Comparison of ENCODE assay signal across 25 cellular contexts in the genomic region with DNA sequence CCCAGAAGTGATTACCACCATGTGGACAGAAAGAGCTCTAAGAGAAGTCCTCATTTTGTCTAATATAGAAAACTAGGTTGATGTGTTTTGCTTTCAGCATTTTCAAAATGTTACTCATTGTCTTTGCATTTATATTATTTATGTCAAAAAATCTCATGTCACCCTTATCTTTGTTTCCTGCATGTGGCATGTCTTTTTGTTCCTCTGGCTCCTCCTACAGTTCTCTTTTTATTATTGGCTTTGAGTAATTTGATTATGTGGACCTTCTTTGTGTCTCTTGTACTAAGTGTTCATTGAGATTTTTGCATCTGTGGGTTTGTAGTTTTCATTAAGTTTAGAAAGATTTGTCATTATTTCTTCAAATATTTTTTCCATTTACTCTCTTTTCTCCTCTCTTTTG. TPM values are rescaled to one million over a fixed set of nuclear protein-coding genes. Genes with fewer than 3 reads are reported as not detected.
DNase-seq lines count a peak whose midpoint lies in the region; ATAC-seq and TF ChIP-seq lines count a peak whose summit lies in the region.
"Had no signal": no experiment of that assay in that cellular context is flagged by ENCODE, and none has a peak within 500 bp of the region (broad histone marks: within the 10 kb centered on the region; RNA-seq: fewer than 3 reads in every experiment).

No MANE protein-coding gene starts in this region.

- H4K20me1 ChIP-seq in Loucy (ENCODE audit: insufficient read depth, low read length, poor library complexity, severe bottlenecking): no peaks in the 10 kb centered on the region

- H3F3A ChIP-seq in Loucy (ENCODE audit: low read depth): no peaks in the 10 kb centered on the region

- no peak for ATAC-seq in central memory CD8-positive, alpha-beta T cell (replicated peaks; ENCODE audit: extremely low read depth, poor library complexity, severe bottlenecking)
- ATAC-seq: activated CD8-positive, alpha-beta T cell treated with anti-CD3 and anti-CD28 coated beads for 36 hours; activated T-cell treated with anti-CD3 and anti-CD28 coated beads, Interleukin-2, amount 50 U/mL, for 4 hours; CD8-positive, alpha-beta T cell; gastrocnemius medialis; left lobe of liver; mucosa of descending colon had no signal

- H3K36me3 ChIP-seq in Loucy (ENCODE audit: insufficient read depth, low read length) (no peaks in the 10 kb centered on the region), breast epithelium (no peaks in the 10 kb centered on the region)
- H3K36me3 ChIP-seq: brain microvascular endothelial cell, gastrocnemius medialis, HAP-1, neutrophil, right atrium auricular region, stomach, WERI-Rb-1 had no signal

- no peaks in the 10 kb centered on the region for H3K4me1 Mint-ChIP-seq in central memory CD8-positive, alpha-beta T cell
- H3K4me1 Mint-ChIP-seq in activated naive CD4-positive, alpha-beta T cell treated with anti-CD3 and anti-CD28 coated beads for 36 hours (ENCODE audit: low read depth): no peaks in the 10 kb centered on the region
- H3K4me1 Mint-ChIP-seq: activated naive CD8-positive, alpha-beta T cell treated with anti-CD3 and anti-CD28 coated beads for 36 hours had no signal

- no peak overlapping the region for H3K4me2 ChIP-seq in Loucy (ENCODE audit: low read depth, low read length, poor library complexity, severe bottlenecking)

- DNase-seq in NCI-H82 (lab: John Stamatoyannopoulos, UW): peak; percentile 22
- no peak for DNase-seq in NCI-H82 treated with DMSO at 0.1 percent for 48 hours (lab: John Stamatoyannopoulos, UW; ENCODE audit: unreplicated experiment)
- no peak for DNase-seq in central memory CD8-positive, alpha-beta T cell (ENCODE audit: low spot score in 2 of 2)
- DNase-seq in pons (ENCODE audit: low spot score): peak; percentile 7
- no peak for DNase-seq in activated naive CD4-positive, alpha-beta T cell treated with anti-CD3 and anti-CD28 coated beads for 36 hours
- no peak for DNase-seq in NCI-H446 (lab: John Stamatoyannopoulos, UW)
- DNase-seq in breast epithelium (ENCODE audit: low spot score in 2 of 2): no peak
- DNase-seq: activated CD8-positive, alpha-beta T cell treated with anti-CD3 and anti-CD28 coated beads for 36 hours; activated naive CD8-positive, alpha-beta T cell treated with anti-CD3 and anti-CD28 coated beads for 36 hours; activated T-cell treated with anti-CD3 and anti-CD28 coated beads, Interleukin-2, amount 50 U/mL, for 4 hours; brain microvascular endothelial cell; CD8-positive, alpha-beta T cell; DMS79 treated with DMSO at 0.1 percent for 48 hours; gastrocnemius medialis; MM.1S; mucosa of descending colon; NCI-H2029 treated with DMSO at 0.1 percent for 48 hours; NCI-H510A; stomach; WERI-Rb-1 had no signal

- no peaks in the 10 kb centered on the region for H3K27me3 ChIP-seq in Loucy (ENCODE audit: insufficient read depth, low read length, poor library complexity, severe bottlenecking)
- no peaks in the 10 kb centered on the region for H3K27me3 ChIP-seq in breast epithelium
- H3K27me3 ChIP-seq: brain microvascular endothelial cell, gastrocnemius medialis, neutrophil, right atrium auricular region, stomach had no signal

- no peak for TF ChIP-seq POLR2A in breast epithelium (IDR thresholded peaks at IDR 0.05)

- H3K4me3 ChIP-seq in Loucy (ENCODE audit: low read length, poor library complexity, severe bottlenecking): no peak overlapping the region
- no peak overlapping the region for H3K4me3 ChIP-seq in breast epithelium
- H3K4me3 ChIP-seq: gastrocnemius medialis, HAP-1, mucosa of descending colon, right atrium auricular region, stomach had no signal

- intact Hi-C loops in activated naive CD4-positive, alpha-beta T cell treated with anti-CD3 and anti-CD28 coated beads for 36 hours (cut with micrococcal nuclease): no loop called here
- intact Hi-C loops in breast epithelium (cut with DNase I; ENCODE audit: low total_unique reads): no loop called here

- H3K36me3 Mint-ChIP-seq in central memory CD8-positive, alpha-beta T cell (ENCODE audit: insufficient read depth): peaks cover 2% of the 10 kb centered on the region
- H3K36me3 Mint-ChIP-seq in activated naive CD4-positive, alpha-beta T cell treated with anti-CD3 and anti-CD28 coated beads for 36 hours (ENCODE audit: low read depth): no peaks in the 10 kb centered on the region
- H3K36me3 Mint-ChIP-seq: activated naive CD8-positive, alpha-beta T cell treated with anti-CD3 and anti-CD28 coated beads for 36 hours had no signal

- peak overlapping the region; percentile 12 for H3K27ac Mint-ChIP-seq in central memory CD8-positive, alpha-beta T cell (ENCODE audit: low read depth)
- no peak overlapping the region for H3K27ac Mint-ChIP-seq in activated naive CD4-positive, alpha-beta T cell treated with anti-CD3 and anti-CD28 coated beads for 36 hours
- H3K27ac Mint-ChIP-seq: activated CD8-positive, alpha-beta T cell treated with anti-CD3 and anti-CD28 coated beads for 36 hours; activated naive CD8-positive, alpha-beta T cell treated with anti-CD3 and anti-CD28 coated beads for 36 hours; CD8-positive, alpha-beta T cell had no signal

- H3K27ac ChIP-seq in breast epithelium: no peak overlapping the region
- H3K27ac ChIP-seq: brain microvascular endothelial cell, gastrocnemius medialis, neutrophil, right atrium auricular region, stomach, WERI-Rb-1 had no signal

- H3K9me2 ChIP-seq in Loucy (replicated peaks; ENCODE audit: low read depth, low read length): no peaks in the 10 kb centered on the region

- peak; percentile 65 for TF ChIP-seq CTCF in Loucy (conservative IDR thresholded peaks at IDR 0.05; ENCODE audit: low read length)
- TF ChIP-seq CTCF in breast epithelium (IDR thresholded peaks at IDR 0.05): no peak

- H3K9me3 ChIP-seq in Loucy (ENCODE audit: insufficient read depth, low read depth, low read length) (no peaks in the 10 kb centered on the region), breast epithelium (no peaks in the 10 kb centered on the region)
- H3K9me3 ChIP-seq: gastrocnemius medialis, HAP-1, mucosa of descending colon, neutrophil, right atrium auricular region, stomach had no signal

- H3K9ac ChIP-seq in Loucy (ENCODE audit: low read depth, low read length, poor library complexity, severe bottlenecking): no peak overlapping the region

- no peak overlapping the region; the same call in 1 of the 2 replicates for H2AFZ ChIP-seq in Loucy (ENCODE audit: low read length)

- no peaks in the 10 kb centered on the region for H3K27me3 Mint-ChIP-seq in central memory CD8-positive, alpha-beta T cell
- no peaks in the 10 kb centered on the region for H3K27me3 Mint-ChIP-seq in activated naive CD4-positive, alpha-beta T cell treated with anti-CD3 and anti-CD28 coated beads for 36 hours (ENCODE audit: low read depth)
- H3K27me3 Mint-ChIP-seq: activated CD8-positive, alpha-beta T cell treated with anti-CD3 and anti-CD28 coated beads for 36 hours; activated naive CD8-positive, alpha-beta T cell treated with anti-CD3 and anti-CD28 coated beads for 36 hours had no signal

- no peaks in the 10 kb centered on the region for H3K9me3 Mint-ChIP-seq in central memory CD8-positive, alpha-beta T cell
- no peaks in the 10 kb centered on the region for H3K9me3 Mint-ChIP-seq in activated naive CD4-positive, alpha-beta T cell treated with anti-CD3 and anti-CD28 coated beads for 36 hours
- H3K9me3 Mint-ChIP-seq: activated CD8-positive, alpha-beta T cell treated with anti-CD3 and anti-CD28 coated beads for 36 hours; activated naive CD8-positive, alpha-beta T cell treated with anti-CD3 and anti-CD28 coated beads for 36 hours; activated T-cell treated with anti-CD3 and anti-CD28 coated beads, Interleukin-2, amount 50 U/mL, for 4 hours; CD8-positive, alpha-beta T cell had no signal

- no peaks in the 10 kb centered on the region for H3K79me2 ChIP-seq in Loucy (ENCODE audit: insufficient read depth, low read length)

- H3K4me3 Mint-ChIP-seq in central memory CD8-positive, alpha-beta T cell: no peak overlapping the region
- H3K4me3 Mint-ChIP-seq in activated naive CD4-positive, alpha-beta T cell treated with anti-CD3 and anti-CD28 coated beads for 36 hours: no peak overlapping the region
- H3K4me3 Mint-ChIP-seq: activated CD8-positive, alpha-beta T cell treated with anti-CD3 and anti-CD28 coated beads for 36 hours; activated naive CD8-positive, alpha-beta T cell treated with anti-CD3 and anti-CD28 coated beads for 36 hours; activated T-cell treated with anti-CD3 and anti-CD28 coated beads, Interleukin-2, amount 50 U/mL, for 4 hours; CD8-positive, alpha-beta T cell had no signal

- CTCF ChIA-PET in activated naive CD4-positive, alpha-beta T cell treated with anti-CD3 and anti-CD28 coated beads for 36 hours (lab: Charles Lee): no interaction called here

- H3K4me1 ChIP-seq in Loucy (ENCODE audit: insufficient read depth, low read length, poor library complexity, severe bottlenecking) (no peaks in the 10 kb centered on the region), breast epithelium (no peaks in the 10 kb centered on the region)
- H3K4me1 ChIP-seq: gastrocnemius medialis, right atrium auricular region had no signal

RNA-seq across cellular contexts. Expression of gene GNG10, which starts 58.8 kb away (rescaled TPM):
- 10 to 100 TPM; 20.6 to 21.1 TPM for total RNA-seq in activated naive CD4-positive, alpha-beta T cell treated with anti-CD3 and anti-CD28 coated beads for 36 hours
- total RNA-seq in breast epithelium: 10 to 100 TPM; 53.4 to 95.7 (median 91.4) TPM

Comparison
In these comparisons a context has a peak if more than half of its experiments do, and no peak if none do; other contexts are left out.
1. DNase-seq: peak in NCI-H82 (single experiment) and pons (single experiment); none in NCI-H82 treated with DMSO at 0.1 percent for 48 hours (single experiment), central memory CD8-positive, alpha-beta T cell (0 of 2), activated naive CD4-positive, alpha-beta T cell treated with anti-CD3 and anti-CD28 coated beads for 36 hours (single experiment), NCI-H446 (0 of 2) and breast epithelium (0 of 2).